ENCODE assay signal across 21 cellular contexts in genomic region chr5:14179446-14179845, GRCh38. TPM values are rescaled to one million over a fixed set of nuclear protein-coding genes. Genes with fewer than 3 reads are reported as not detected.
DNase-seq lines count a peak whose midpoint lies in the region; ATAC-seq, FAIRE-seq and TF ChIP-seq lines count a peak whose summit lies in the region.
"Had no signal": no experiment of that assay in that cellular context is flagged by ENCODE, and none has a peak within 500 bp of the region (broad histone marks: within the 10 kb centered on the region; RNA-seq: fewer than 3 reads in every experiment).

No MANE protein-coding gene starts in this region.

- CTCF ChIA-PET in HEK293T (lab: Yijun Ruan, JAX), result interaction anchor here (0.6 to 1.4 kb wide), 4 partner anchors 26 to 669 kb away, joined by 3 to 5 read pairs (median 4); no protein-coding TSS in a partner anchor

- H2AFZ ChIP-seq in astrocyte (ENCODE audit: low read depth, low read length), result no peak overlapping the region

- no peak overlapping the region for H3K4me3 ChIP-seq in astrocyte (ENCODE audit: insufficient read depth, low read depth, low read length)
- no peak overlapping the region for H3K4me3 ChIP-seq in stomach
- H3K4me3 ChIP-seq: breast epithelium had no signal

- H3K9me3 Mint-ChIP-seq in astrocyte (ENCODE audit: unreplicated experiment), result no peaks in the 10 kb centered on the region
- H3K9me3 Mint-ChIP-seq: memory B cell; natural killer cell treated with Interleukin-12 subunit alpha and Interleukin-12 subunit beta and Interleukin-15 and Interleukin-18, amount 100 ng/mL, for 72 hours; stimulated activated naive CD8-positive, alpha-beta T cell treated with anti-CD3 and anti-CD28 coated beads, Interleukin-15, Interleukin-2, amounts not matched to agents 100 ng/mL and 50 ng/mL, for 24 hours; T-helper 1 cell treated with Interleukin-12 subunit alpha and Interleukin-12 subunit beta and Interleukin-4 antibody, amounts not matched to agents 30 μg/mL and 1 μg/mL, for 36 hours; type B pancreatic cell had no signal

- intact Hi-C loops in left colon (cut with DNase I, micrococcal nuclease), result no loop called here
- intact Hi-C loops in stomach (cut with DNase I; ENCODE audit: low total_unique reads), result no loop called here

- H3K79me2 ChIP-seq in astrocyte (ENCODE audit: insufficient read depth, low read length), result peaks cover 100% of the 10 kb centered on the region

- no peak for TF ChIP-seq EP300 in stomach (IDR thresholded peaks at IDR 0.05)

- H3K9ac ChIP-seq in astrocyte (ENCODE audit: low read length), result peak overlapping the region; percentile 65

- DNase-seq in HEK293T (ENCODE audit: extremely low spot score), result no peak
- no peak for DNase-seq in astrocyte (ENCODE audit: low read depth)
- no peak for DNase-seq in left colon
- DNase-seq in stomach, result no peak
- no peak for DNase-seq in T1000 (lab: John Stamatoyannopoulos, UW)
- no peak for DNase-seq in GF-D8 (lab: John Stamatoyannopoulos, UW)
- no peak for DNase-seq in cerebellar nuclear complex (lab: John Stamatoyannopoulos, UW)
- DNase-seq: activated CD4-positive, alpha-beta T cell treated with anti-CD3 and anti-CD28 coated beads, Interleukin-2, amount 50 U/mL, for 1 hour; KBM-7; kidney; NCI-H1930; small intestine; stimulated activated CD4-positive, alpha-beta T cell treated with anti-CD3 and anti-CD28 coated beads, Interleukin-2, amount 100 ng/mL, for 48 hours had no signal

- H3K27ac ChIP-seq in astrocyte (ENCODE audit: low read depth, low read length) (peak overlapping the region; percentile 90), stomach (peak overlapping the region in 3 of 5 donors; percentile 10 to 27 (median 21))
- H3K27ac ChIP-seq: breast epithelium, VCaP had no signal

- H3K36me3 ChIP-seq in astrocyte (ENCODE audit: insufficient read depth, low read length) (no peaks in the 10 kb centered on the region), stomach (no peaks in the 10 kb centered on the region)
- H3K36me3 ChIP-seq: breast epithelium had no signal

- ATAC-seq in left colon (peak; percentile 38), HG02852 (IDR thresholded peaks at IDR 0.05; ENCODE audit: unreplicated experiment) (no peak)
- ATAC-seq: natural killer cell treated with Interleukin-12 subunit alpha and Interleukin-12 subunit beta and Interleukin-15 and Interleukin-18, amount 100 ng/mL, for 72 hours had no signal

- no peaks in the 10 kb centered on the region for H3K27me3 Mint-ChIP-seq in astrocyte (ENCODE audit: low read depth, unreplicated experiment)
- H3K27me3 Mint-ChIP-seq: memory B cell; natural killer cell treated with Interleukin-12 subunit alpha and Interleukin-12 subunit beta and Interleukin-15 and Interleukin-18, amount 100 ng/mL, for 72 hours; stimulated activated naive CD8-positive, alpha-beta T cell treated with anti-CD3 and anti-CD28 coated beads, Interleukin-15, Interleukin-2, amounts not matched to agents 100 ng/mL and 50 ng/mL, for 24 hours; type B pancreatic cell had no signal

- peaks cover 22% of the 10 kb centered on the region for H4K20me1 ChIP-seq in astrocyte (ENCODE audit: insufficient read depth, low read length)

- H3K27ac Mint-ChIP-seq in astrocyte (ENCODE audit: unreplicated experiment), result peak overlapping the region; percentile 78
- H3K27ac Mint-ChIP-seq: memory B cell; natural killer cell treated with Interleukin-12 subunit alpha and Interleukin-12 subunit beta and Interleukin-15 and Interleukin-18, amount 100 ng/mL, for 72 hours; stimulated activated naive CD8-positive, alpha-beta T cell treated with anti-CD3 and anti-CD28 coated beads, Interleukin-15, Interleukin-2, amounts not matched to agents 100 ng/mL and 50 ng/mL, for 24 hours; T-helper 1 cell treated with Interleukin-12 subunit alpha and Interleukin-12 subunit beta and Interleukin-4 antibody, amounts not matched to agents 30 μg/mL and 1 μg/mL, for 36 hours; type B pancreatic cell had no signal

- no peaks in the 10 kb centered on the region for H3K27me3 ChIP-seq in astrocyte (ENCODE audit: insufficient read depth, low read length)
- no peaks in the 10 kb centered on the region for H3K27me3 ChIP-seq in stomach
- H3K27me3 ChIP-seq: breast epithelium had no signal

- H3K4me1 ChIP-seq in astrocyte (ENCODE audit: insufficient read depth, low read length), result peaks cover 72% of the 10 kb centered on the region
- H3K4me1 ChIP-seq in stomach, result peaks cover 27 to 76% (median 57%) of the 10 kb centered on the region in 4 donors
- H3K4me1 ChIP-seq: breast epithelium had no signal

- H3K9me3 ChIP-seq in astrocyte (ENCODE audit: insufficient read depth, low read depth, low read length), result no peaks in the 10 kb centered on the region
- H3K9me3 ChIP-seq in stomach, result no peaks in the 10 kb centered on the region
- H3K9me3 ChIP-seq: breast epithelium had no signal

- no peak overlapping the region for H3K4me3 Mint-ChIP-seq in astrocyte (ENCODE audit: unreplicated experiment)
- H3K4me3 Mint-ChIP-seq: memory B cell; natural killer cell treated with Interleukin-12 subunit alpha and Interleukin-12 subunit beta and Interleukin-15 and Interleukin-18, amount 100 ng/mL, for 72 hours; stimulated activated naive CD8-positive, alpha-beta T cell treated with anti-CD3 and anti-CD28 coated beads, Interleukin-15, Interleukin-2, amounts not matched to agents 100 ng/mL and 50 ng/mL, for 24 hours; T-helper 1 cell treated with Interleukin-12 subunit alpha and Interleukin-12 subunit beta and Interleukin-4 antibody, amounts not matched to agents 30 μg/mL and 1 μg/mL, for 36 hours had no signal

- TF ChIP-seq CTCF in astrocyte (IDR thresholded peaks at IDR 0.05; ENCODE audit: insufficient read depth, low read depth, low read length) (no peak), stomach (IDR thresholded peaks at IDR 0.05) (no peak)

- peak overlapping the region; percentile 64 for H3K4me2 ChIP-seq in astrocyte (ENCODE audit: low read length)

- WGBS in stomach, 5 donors, result 56 to 73% (median 71%) methylated on average over 6 of the region's 6 CpGs

- TF ChIP-seq POLR2A in stomach (IDR thresholded peaks at IDR 0.05), result no peak

- POLR2A ChIA-PET in HEK293T (lab: Yijun Ruan, JAX), result interaction anchor here (1.0 to 1.1 kb wide), 2 partner anchors 11 to 90 kb away, joined by 3 read pairs; no protein-coding TSS in a partner anchor

- H3K4me1 Mint-ChIP-seq in astrocyte (ENCODE audit: low read depth, unreplicated experiment), result peaks cover 63% of the 10 kb centered on the region

- FAIRE-seq in astrocyte (lab: Jason Lieb, UNC), result no peak
- FAIRE-seq: kidney, small intestine had no signal

- peaks cover 6% of the 10 kb centered on the region for H3K36me3 Mint-ChIP-seq in astrocyte (ENCODE audit: low read depth, unreplicated experiment)
- H3K36me3 Mint-ChIP-seq: natural killer cell treated with Interleukin-12 subunit alpha and Interleukin-12 subunit beta and Interleukin-15 and Interleukin-18, amount 100 ng/mL, for 72 hours; type B pancreatic cell had no signal

TF ChIP-seq in HEK293T, 16 proteins besides CTCF, POLR2A, EP300 and RAD21:
- TF ChIP-seq TARDBP (IDR thresholded peaks at IDR 0.05) (no peak), NFRKB (IDR thresholded peaks at IDR 0.05) (no peak), LEF1 (IDR thresholded peaks at IDR 0.05; ENCODE audit: borderline replicate concordance) (no peak), ZNF384 (IDR thresholded peaks at IDR 0.05) (peak; percentile 22; the same call in 1 of the 2 replicates), BHLHE40 (IDR thresholded peaks at IDR 0.05; ENCODE audit: borderline replicate concordance) (no peak), FOXK2 (IDR thresholded peaks at IDR 0.05) (no peak)

RNA-seq across cellular contexts. Expression of gene TRIO, which starts 36.3 kb away (rescaled TPM):
- total RNA-seq in astrocyte (291 and 347 TPM in 2 replicates), left colon (100 to 1,000 TPM; 140 to 181 TPM), stomach (100 to 1,000 TPM in 4 of 5 donors, 10 to 100 TPM in 1; 67.1 to 558 (median 199) TPM)
- polyA plus RNA-seq in stomach, result 10 to 100 TPM in 2 of 3 donors, 1 to 10 TPM in 1; 9.9 to 20.8 (median 15.3) TPM
